ENCODE assay signal across 8 cellular contexts in the genomic region with DNA sequence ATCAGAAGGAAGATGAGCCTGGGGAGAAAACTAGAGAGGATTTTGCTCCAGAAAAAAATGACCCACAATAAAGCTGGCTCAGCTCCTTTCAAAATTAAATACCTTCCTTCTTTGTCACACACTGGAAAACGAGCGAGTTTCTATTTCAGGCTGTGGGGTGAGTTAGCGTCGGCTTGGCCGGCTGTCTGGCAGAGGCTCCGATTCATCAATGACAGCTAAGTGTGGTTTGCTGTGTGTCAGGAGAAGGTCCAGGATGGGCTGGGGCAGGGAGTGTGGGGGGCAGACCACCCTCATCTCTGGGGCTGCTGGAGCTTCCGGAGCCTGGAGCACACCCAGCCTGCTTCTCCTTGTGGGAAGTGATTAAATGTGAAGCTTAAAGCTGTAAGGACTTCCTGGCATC.
DNase-seq lines count a peak whose midpoint lies in the region; ATAC-seq and TF ChIP-seq lines count a peak whose summit lies in the region.

No MANE protein-coding gene starts in this region.

- TF ChIP-seq CTCF in fibroblast of pulmonary artery (IDR thresholded peaks at IDR 0.05; ENCODE audit: low read length, missing control alignments): no peak

- DNase-seq in Daoy (ENCODE audit: low read depth) (peak; percentile 88), RKO (ENCODE audit: low spot score) (peak; percentile 41), fibroblast of pulmonary artery (ENCODE audit: low read depth) (peak; percentile 88), pons (ENCODE audit: low spot score) (peak; percentile 48), NCI-H82 (lab: John Stamatoyannopoulos, UW) (no peak), NCI-H82 treated with DMSO at 0.1 percent for 48 hours (lab: John Stamatoyannopoulos, UW; ENCODE audit: unreplicated experiment) (no peak), NCI-H1048 (lab: John Stamatoyannopoulos, UW) (no peak)

- H3K4me3 ChIP-seq in fibroblast of pulmonary artery (replicated peaks; ENCODE audit: low read depth, low read length): peak overlapping the region; percentile 39

- no peak for ATAC-seq in GM21825 (IDR thresholded peaks at IDR 0.05; ENCODE audit: unreplicated experiment)

Comparison
In these comparisons a context has a peak if more than half of its experiments do, and no peak if none do; other contexts are left out.
1. DNase-seq: peak in Daoy (single experiment), RKO (single experiment), fibroblast of pulmonary artery (single experiment) and pons (single experiment); none in NCI-H82 (single experiment), NCI-H82 treated with DMSO at 0.1 percent for 48 hours (single experiment) and NCI-H1048 (single experiment).